ENCODE assay signal across 1 cellular context in the genomic region with DNA sequence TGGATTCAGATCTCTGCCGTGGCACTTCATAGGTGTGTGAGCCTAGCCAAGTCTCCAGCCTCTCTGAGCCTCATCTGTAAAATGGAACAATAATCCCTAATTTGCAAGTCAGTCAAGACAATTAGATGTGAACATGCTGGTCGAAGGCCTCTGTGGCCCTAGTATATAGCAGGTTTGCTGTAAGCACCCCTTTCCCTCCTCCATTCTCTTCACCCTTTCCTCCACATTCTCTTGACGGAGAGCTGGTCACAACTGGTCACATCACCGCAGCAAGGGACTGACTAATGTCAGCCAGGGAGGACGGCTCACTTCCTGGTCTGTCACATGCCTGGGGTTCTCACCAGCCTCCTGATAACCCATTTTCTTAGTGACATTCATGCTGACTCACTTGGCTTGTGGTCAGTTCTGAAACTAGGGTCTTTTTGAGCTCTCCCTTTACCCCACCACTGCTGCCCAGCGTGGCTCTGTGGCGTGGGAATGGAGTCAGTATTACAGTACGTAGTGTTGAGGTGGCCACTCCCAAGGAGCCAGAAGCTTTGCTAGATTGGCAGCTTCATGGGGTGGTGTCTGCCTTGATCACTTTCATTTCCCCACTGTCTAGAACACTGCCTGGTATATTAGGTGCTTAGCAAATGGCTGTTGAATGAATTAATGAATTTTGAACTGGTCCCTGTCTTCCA.
TF ChIP-seq lines count a peak whose summit lies in the region.

No MANE protein-coding gene starts in this region.

TF ChIP-seq in K562, 482 proteins besides CTCF, POLR2A, EP300 and RAD21 (continued from another document and continues in another):
- TF ChIP-seq ELF2 (CRISPR knock-in tag; IDR thresholded peaks at IDR 0.05) (peak; percentile 90), RBM17 (IDR thresholded peaks at IDR 0.05; ENCODE audit: borderline replicate concordance, low read depth, low read length) (no peak), KDM5B (IDR thresholded peaks at IDR 0.05; ENCODE audit: insufficient replicate concordance, low read depth, low read length) (no peak), MBD2 (IDR thresholded peaks at IDR 0.05; ENCODE audit: borderline replicate concordance, low read depth) (no peak), CBFA2T3 (IDR thresholded peaks at IDR 0.05) (peak; percentile 21; the same call in 1 of the 2 replicates), ZC3H8 (IDR thresholded peaks at IDR 0.05) (no peak), MAFF (IDR thresholded peaks at IDR 0.05; ENCODE audit: low read length) (peak; percentile 49; the same call in 1 of the 2 replicates), ZNF695 (CRISPR knock-in tag; IDR thresholded peaks at IDR 0.05) (no peak), ZNF232 (CRISPR knock-in tag; IDR thresholded peaks at IDR 0.05) (no peak), SMAD2 (IDR thresholded peaks at IDR 0.05; ENCODE audit: low read depth, low read length) (no peak), MED1 (CRISPR knock-in tag; IDR thresholded peaks at IDR 0.05; ENCODE audit: borderline replicate concordance) (no peak), ZNF655 (CRISPR knock-in tag; IDR thresholded peaks at IDR 0.05) (no peak), CBX2 (IDR thresholded peaks at IDR 0.05; ENCODE audit: insufficient read depth, low read length, poor library complexity, severe bottlenecking) (no peak), ZBTB49 (CRISPR knock-in tag; IDR thresholded peaks at IDR 0.05; ENCODE audit: borderline replicate concordance) (no peak), ZNF311 (CRISPR knock-in tag; IDR thresholded peaks at IDR 0.05) (no peak), L3MBTL2 (IDR thresholded peaks at IDR 0.05) (peak; percentile 88), DNMT1 (IDR thresholded peaks at IDR 0.05) (no peak), ZNF146 (CRISPR knock-in tag; IDR thresholded peaks at IDR 0.05; ENCODE audit: unreplicated experiment) (no peak), NFE2L1 (tag; IDR thresholded peaks at IDR 0.05; ENCODE audit: borderline replicate concordance, low read depth) (no peak), ZNF280B (CRISPR knock-in tag; IDR thresholded peaks at IDR 0.05) (no peak), ZNF197 (CRISPR knock-in tag; IDR thresholded peaks at IDR 0.05; ENCODE audit: low read depth) (0 out of 2 replicates have a peak, but pooled peaks have one; percentile 68), ELK3 (CRISPR knock-in tag; IDR thresholded peaks at IDR 0.05) (no peak), U2AF1 (optimal IDR thresholded peaks at IDR 0.05; ENCODE audit: low read depth, low read length) (no peak), HMG20A (CRISPR knock-in tag; conservative IDR thresholded peaks at IDR 0.05) (no peak)
- TF ChIP-seq, protein P1, sequence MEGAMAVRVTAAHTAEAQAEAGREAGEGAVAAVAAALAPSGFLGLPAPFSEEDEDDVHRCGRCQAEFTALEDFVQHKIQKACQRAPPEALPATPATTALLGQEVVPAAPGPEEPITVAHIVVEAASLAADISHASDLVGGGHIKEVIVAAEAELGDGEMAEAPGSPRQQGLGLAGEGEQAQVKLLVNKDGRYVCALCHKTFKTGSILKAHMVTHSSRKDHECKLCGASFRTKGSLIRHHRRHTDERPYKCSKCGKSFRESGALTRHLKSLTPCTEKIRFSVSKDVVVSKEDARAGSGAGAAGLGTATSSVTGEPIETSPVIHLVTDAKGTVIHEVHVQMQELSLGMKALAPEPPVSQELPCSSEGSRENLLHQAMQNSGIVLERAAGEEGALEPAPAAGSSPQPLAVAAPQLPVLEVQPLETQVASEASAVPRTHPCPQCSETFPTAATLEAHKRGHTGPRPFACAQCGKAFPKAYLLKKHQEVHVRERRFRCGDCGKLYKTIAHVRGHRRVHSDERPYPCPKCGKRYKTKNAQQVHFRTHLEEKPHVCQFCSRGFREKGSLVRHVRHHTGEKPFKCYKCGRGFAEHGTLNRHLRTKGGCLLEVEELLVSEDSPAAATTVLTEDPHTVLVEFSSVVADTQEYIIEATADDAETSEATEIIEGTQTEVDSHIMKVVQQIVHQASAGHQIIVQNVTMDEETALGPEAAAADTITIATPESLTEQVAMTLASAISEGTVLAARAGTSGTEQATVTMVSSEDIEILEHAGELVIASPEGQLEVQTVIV (CRISPR knock-in tag; IDR thresholded peaks at IDR 0.05; ENCODE audit: borderline replicate concordance) = no peak
- TF ChIP-seq, protein P2, sequence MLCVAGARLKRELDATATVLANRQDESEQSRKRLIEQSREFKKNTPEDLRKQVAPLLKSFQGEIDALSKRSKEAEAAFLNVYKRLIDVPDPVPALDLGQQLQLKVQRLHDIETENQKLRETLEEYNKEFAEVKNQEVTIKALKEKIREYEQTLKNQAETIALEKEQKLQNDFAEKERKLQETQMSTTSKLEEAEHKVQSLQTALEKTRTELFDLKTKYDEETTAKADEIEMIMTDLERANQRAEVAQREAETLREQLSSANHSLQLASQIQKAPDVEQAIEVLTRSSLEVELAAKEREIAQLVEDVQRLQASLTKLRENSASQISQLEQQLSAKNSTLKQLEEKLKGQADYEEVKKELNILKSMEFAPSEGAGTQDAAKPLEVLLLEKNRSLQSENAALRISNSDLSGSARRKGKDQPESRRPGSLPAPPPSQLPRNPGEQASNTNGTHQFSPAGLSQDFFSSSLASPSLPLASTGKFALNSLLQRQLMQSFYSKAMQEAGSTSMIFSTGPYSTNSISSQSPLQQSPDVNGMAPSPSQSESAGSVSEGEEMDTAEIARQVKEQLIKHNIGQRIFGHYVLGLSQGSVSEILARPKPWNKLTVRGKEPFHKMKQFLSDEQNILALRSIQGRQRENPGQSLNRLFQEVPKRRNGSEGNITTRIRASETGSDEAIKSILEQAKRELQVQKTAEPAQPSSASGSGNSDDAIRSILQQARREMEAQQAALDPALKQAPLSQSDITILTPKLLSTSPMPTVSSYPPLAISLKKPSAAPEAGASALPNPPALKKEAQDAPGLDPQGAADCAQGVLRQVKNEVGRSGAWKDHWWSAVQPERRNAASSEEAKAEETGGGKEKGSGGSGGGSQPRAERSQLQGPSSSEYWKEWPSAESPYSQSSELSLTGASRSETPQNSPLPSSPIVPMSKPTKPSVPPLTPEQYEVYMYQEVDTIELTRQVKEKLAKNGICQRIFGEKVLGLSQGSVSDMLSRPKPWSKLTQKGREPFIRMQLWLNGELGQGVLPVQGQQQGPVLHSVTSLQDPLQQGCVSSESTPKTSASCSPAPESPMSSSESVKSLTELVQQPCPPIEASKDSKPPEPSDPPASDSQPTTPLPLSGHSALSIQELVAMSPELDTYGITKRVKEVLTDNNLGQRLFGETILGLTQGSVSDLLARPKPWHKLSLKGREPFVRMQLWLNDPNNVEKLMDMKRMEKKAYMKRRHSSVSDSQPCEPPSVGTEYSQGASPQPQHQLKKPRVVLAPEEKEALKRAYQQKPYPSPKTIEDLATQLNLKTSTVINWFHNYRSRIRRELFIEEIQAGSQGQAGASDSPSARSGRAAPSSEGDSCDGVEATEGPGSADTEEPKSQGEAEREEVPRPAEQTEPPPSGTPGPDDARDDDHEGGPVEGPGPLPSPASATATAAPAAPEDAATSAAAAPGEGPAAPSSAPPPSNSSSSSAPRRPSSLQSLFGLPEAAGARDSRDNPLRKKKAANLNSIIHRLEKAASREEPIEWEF (CRISPR knock-in tag; IDR thresholded peaks at IDR 0.05) = peak; percentile 62; the same call in 1 of the 2 replicates
- TF ChIP-seq, protein P3, sequence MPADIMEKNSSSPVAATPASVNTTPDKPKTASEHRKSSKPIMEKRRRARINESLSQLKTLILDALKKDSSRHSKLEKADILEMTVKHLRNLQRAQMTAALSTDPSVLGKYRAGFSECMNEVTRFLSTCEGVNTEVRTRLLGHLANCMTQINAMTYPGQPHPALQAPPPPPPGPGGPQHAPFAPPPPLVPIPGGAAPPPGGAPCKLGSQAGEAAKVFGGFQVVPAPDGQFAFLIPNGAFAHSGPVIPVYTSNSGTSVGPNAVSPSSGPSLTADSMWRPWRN (IDR thresholded peaks at IDR 0.05; ENCODE audit: low read depth) = no peak
- TF ChIP-seq, protein P4, sequence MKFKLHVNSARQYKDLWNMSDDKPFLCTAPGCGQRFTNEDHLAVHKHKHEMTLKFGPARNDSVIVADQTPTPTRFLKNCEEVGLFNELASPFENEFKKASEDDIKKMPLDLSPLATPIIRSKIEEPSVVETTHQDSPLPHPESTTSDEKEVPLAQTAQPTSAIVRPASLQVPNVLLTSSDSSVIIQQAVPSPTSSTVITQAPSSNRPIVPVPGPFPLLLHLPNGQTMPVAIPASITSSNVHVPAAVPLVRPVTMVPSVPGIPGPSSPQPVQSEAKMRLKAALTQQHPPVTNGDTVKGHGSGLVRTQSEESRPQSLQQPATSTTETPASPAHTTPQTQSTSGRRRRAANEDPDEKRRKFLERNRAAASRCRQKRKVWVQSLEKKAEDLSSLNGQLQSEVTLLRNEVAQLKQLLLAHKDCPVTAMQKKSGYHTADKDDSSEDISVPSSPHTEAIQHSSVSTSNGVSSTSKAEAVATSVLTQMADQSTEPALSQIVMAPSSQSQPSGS (CRISPR knock-in tag; IDR thresholded peaks at IDR 0.05) = no peak
- TF ChIP-seq, protein P5, sequence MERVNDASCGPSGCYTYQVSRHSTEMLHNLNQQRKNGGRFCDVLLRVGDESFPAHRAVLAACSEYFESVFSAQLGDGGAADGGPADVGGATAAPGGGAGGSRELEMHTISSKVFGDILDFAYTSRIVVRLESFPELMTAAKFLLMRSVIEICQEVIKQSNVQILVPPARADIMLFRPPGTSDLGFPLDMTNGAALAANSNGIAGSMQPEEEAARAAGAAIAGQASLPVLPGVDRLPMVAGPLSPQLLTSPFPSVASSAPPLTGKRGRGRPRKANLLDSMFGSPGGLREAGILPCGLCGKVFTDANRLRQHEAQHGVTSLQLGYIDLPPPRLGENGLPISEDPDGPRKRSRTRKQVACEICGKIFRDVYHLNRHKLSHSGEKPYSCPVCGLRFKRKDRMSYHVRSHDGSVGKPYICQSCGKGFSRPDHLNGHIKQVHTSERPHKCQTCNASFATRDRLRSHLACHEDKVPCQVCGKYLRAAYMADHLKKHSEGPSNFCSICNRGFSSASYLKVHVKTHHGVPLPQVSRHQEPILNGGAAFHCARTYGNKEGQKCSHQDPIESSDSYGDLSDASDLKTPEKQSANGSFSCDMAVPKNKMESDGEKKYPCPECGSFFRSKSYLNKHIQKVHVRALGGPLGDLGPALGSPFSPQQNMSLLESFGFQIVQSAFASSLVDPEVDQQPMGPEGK (CRISPR knock-in tag; IDR thresholded peaks at IDR 0.05; ENCODE audit: borderline replicate concordance) = 0 out of 2 replicates have a peak, but pooled peaks have one; percentile 52
- TF ChIP-seq, protein P6, sequence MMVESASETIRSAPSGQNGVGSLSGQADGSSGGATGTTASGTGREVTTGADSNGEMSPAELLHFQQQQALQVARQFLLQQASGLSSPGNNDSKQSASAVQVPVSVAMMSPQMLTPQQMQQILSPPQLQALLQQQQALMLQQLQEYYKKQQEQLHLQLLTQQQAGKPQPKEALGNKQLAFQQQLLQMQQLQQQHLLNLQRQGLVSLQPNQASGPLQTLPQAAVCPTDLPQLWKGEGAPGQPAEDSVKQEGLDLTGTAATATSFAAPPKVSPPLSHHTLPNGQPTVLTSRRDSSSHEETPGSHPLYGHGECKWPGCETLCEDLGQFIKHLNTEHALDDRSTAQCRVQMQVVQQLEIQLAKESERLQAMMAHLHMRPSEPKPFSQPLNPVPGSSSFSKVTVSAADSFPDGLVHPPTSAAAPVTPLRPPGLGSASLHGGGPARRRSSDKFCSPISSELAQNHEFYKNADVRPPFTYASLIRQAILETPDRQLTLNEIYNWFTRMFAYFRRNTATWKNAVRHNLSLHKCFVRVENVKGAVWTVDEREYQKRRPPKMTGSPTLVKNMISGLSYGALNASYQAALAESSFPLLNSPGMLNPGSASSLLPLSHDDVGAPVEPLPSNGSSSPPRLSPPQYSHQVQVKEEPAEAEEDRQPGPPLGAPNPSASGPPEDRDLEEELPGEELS (CRISPR knock-in tag; IDR thresholded peaks at IDR 0.05; ENCODE audit: borderline replicate concordance) = no peak
